8 cellular contexts compared by ENCODE assay signal in the genomic region with DNA sequence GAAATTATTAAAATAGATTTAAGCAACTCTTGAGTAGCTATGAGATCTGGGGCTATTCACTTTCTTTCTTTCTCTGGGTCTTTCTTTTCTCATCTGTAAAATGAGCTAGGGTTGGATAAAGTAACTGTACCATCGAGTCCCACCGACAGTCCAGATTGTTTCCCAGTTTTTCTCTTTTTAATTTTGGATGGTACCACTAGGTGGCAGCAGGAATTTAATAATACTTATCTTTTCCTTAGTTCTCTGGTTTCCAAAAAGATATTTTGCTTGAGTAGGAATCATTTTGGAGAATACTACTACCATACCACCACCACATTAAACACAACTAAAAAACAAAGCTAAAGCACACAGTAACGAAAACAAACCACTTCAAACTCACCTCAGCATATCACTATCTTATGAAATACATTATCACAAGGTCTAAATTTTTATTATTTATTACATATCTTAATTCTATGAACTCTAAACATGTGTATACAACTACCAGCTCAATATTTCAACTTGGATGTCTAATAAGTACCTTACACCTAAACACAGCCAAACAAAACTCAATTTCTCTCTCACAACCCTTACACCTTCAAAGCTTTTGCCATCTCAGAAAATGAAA.
A peak's percentile ranks its signal among the peaks of the same experiment; 100 is the strongest.
DNase-seq lines count a peak whose midpoint lies in the region; ATAC-seq, FAIRE-seq and TF ChIP-seq lines count a peak whose summit lies in the region.

No MANE protein-coding gene starts in this region.

- H3K36me3 ChIP-seq in left ventricle myocardium inferior (no peaks in the 10 kb centered on the region), PC-3 (ENCODE audit: low read depth, low read length) (no peaks in the 10 kb centered on the region), uterus (no peaks in the 10 kb centered on the region)

- H3K9ac ChIP-seq in PC-3 (ENCODE audit: low read length) = no peak overlapping the region

- H3K9me2 ChIP-seq in PC-3 (replicated peaks; ENCODE audit: low read length) = no peaks in the 10 kb centered on the region

- H3K4me3 ChIP-seq in left ventricle myocardium inferior (no peak overlapping the region), PC-3 (ENCODE audit: low read length) (no peak overlapping the region), uterus (no peak overlapping the region)

- H3K9me3 ChIP-seq in left ventricle myocardium inferior (replicated peaks) = no peaks in the 10 kb centered on the region
- no peaks in the 10 kb centered on the region for H3K9me3 ChIP-seq in PC-3 (ENCODE audit: low read length)
- no peaks in the 10 kb centered on the region for H3K9me3 ChIP-seq in uterus

- no peaks in the 10 kb centered on the region for H3K79me2 ChIP-seq in PC-3 (ENCODE audit: low read length)

- ATAC-seq in left cardiac atrium (no peak), PC-3 (peak; percentile 45; the same call in 1 of the 2 replicates), HG03175 (IDR thresholded peaks at IDR 0.05; ENCODE audit: unreplicated experiment) (no peak), HG03457 (IDR thresholded peaks at IDR 0.05; ENCODE audit: unreplicated experiment) (no peak)

- no peaks in the 10 kb centered on the region for H4K20me1 ChIP-seq in PC-3 (ENCODE audit: low read length)

- peak; percentile 60 for TF ChIP-seq CTCF in left ventricle myocardium inferior (IDR thresholded peaks at IDR 0.05; ENCODE audit: borderline replicate concordance)
- peak; percentile 71 for TF ChIP-seq CTCF in PC-3 (conservative IDR thresholded peaks at IDR 0.05; ENCODE audit: low read depth, low read length)
- peak; percentile 19 to 36 (median 26) for TF ChIP-seq CTCF in uterus (IDR thresholded peaks at IDR 0.05)

- no peak overlapping the region for H2AFZ ChIP-seq in PC-3 (ENCODE audit: low read length)

- H3K27ac ChIP-seq in left ventricle myocardium inferior (replicated peaks) = no peak overlapping the region
- no peak overlapping the region for H3K27ac ChIP-seq in PC-3 (ENCODE audit: low read length)
- H3K27ac ChIP-seq in uterus = no peak overlapping the region

- H3K4me2 ChIP-seq in PC-3 (ENCODE audit: low read length) = no peak overlapping the region

- BruUV-seq in PC-3 (replicated peaks; lab: Mats Ljungman, UMichigan) = no TSS peak

- TF ChIP-seq POLR2A in uterus (IDR thresholded peaks at IDR 0.05) = no peak

- H3K27me3 ChIP-seq in left ventricle myocardium inferior (ENCODE audit: low read depth) = no peaks in the 10 kb centered on the region
- no peaks in the 10 kb centered on the region for H3K27me3 ChIP-seq in PC-3 (ENCODE audit: low read length)
- no peaks in the 10 kb centered on the region for H3K27me3 ChIP-seq in uterus

- no peaks in the 10 kb centered on the region for H3K4me1 ChIP-seq in left ventricle myocardium inferior
- no peaks in the 10 kb centered on the region for H3K4me1 ChIP-seq in PC-3 (ENCODE audit: insufficient read depth, low read length)
- H3K4me1 ChIP-seq in uterus = no peaks in the 10 kb centered on the region

- CTCF ChIA-PET in PC-3 (lab: Charles Lee) = interaction anchor here (0.8 kb wide), 1 partner anchor 10 kb away, joined by 3 read pairs; no protein-coding TSS in a partner anchor

- no peak for DNase-seq in left ventricle myocardium inferior
- no peak for DNase-seq in left cardiac atrium
- peak; percentile 63 for DNase-seq in PC-3
- DNase-seq in frontal cortex (ENCODE audit: low spot score in 2 of 2) = peak in 1 of 2 donors; percentile 24
- DNase-seq in uterus = no peak
- no peak for DNase-seq in activated CD4-positive, CD25-positive, alpha-beta regulatory T cell (lab: John Stamatoyannopoulos, UW)

- FAIRE-seq in frontal cortex (lab: Jason Lieb, UNC) = peak; percentile 28

- POLR2A ChIA-PET in PC-3 (lab: Charles Lee; ENCODE audit: unreplicated experiment) = no interaction called here

- no peaks in the 10 kb centered on the region for H3F3A ChIP-seq in PC-3 (ENCODE audit: low read length, unreplicated experiment)

- intact Hi-C loops in left ventricle myocardium inferior (cut with micrococcal nuclease) = no loop called here
- intact Hi-C loops in left cardiac atrium (cut with DNase I) = loop anchor here in 1 of 2 donors (5.0 to 10.0 kb wide), 3 partner anchors 712 to 1484 kb away; no protein-coding TSS in a partner anchor
- intact Hi-C loops in PC-3 (cut with micrococcal nuclease) = loop anchor here (1.0 to 5.0 kb wide), 3 partner anchors 199 to 881 kb away; no protein-coding TSS in a partner anchor
- intact Hi-C loops in uterus (cut with DNase I; ENCODE audit: low total_unique reads) = no loop called here
